17 cellular contexts compared by ENCODE assay signal in the genomic region with DNA sequence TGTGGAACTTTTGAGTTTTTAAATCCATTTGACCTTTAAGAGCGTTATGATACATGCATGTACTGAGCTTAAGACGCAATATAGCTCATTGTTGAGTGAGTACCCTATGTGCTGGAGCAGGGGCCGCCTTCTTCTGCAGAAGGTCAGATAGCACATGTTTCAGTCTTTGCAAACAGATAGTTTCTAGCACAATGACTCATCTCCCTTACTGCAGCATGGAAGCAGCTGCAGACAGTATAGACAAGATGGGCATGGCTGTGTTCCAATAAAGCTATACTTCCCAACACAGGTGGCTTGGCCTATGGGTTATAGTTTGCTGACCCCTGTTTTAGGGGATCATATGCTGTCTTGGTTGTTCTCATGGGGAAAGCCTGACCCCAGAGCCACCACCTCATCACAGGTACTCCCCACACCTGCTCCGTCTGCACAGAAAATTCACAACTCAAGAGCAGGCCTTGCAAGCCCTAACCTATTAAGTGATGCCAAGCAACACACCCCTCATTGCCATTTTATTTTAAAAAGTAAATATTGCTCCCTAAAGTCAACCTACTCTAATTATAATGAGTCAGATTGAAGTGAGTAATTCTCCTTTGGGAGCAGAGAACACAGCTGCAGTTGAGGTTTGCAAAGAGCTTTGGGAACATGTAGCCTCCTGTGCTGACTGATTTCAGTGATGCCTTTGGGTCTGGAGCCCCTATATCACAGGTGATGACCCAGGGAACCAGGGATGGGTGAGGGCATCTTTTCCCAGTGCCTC.
"Had no signal": no experiment of that assay in that cellular context is flagged by ENCODE, and none has a peak within 500 bp of the region (broad histone marks: within the 10 kb centered on the region; RNA-seq: fewer than 3 reads in every experiment).

No MANE protein-coding gene starts in this region.

- ATAC-seq: activated CD8-positive, alpha-beta memory T cell treated with anti-CD3 and anti-CD28 coated beads, Interleukin-2, amount 10 ng/mL, durations not matched to agents 7 days and 5 days; activated T-cell treated with anti-CD3 and anti-CD28 coated beads, Interleukin-2, amount 50 U/mL, for 4 hours; foreskin keratinocyte; left lung; mucosa of descending colon; naive thymus-derived CD8-positive, alpha-beta T cell; stimulated activated naive CD8-positive, alpha-beta T cell treated with anti-CD3 and anti-CD28 coated beads, Interleukin-15, amount 100 ng/mL, for 72 hours had no signal

- DNase-seq: activated CD4-positive, alpha-beta T cell treated with anti-CD3 and anti-CD28 coated beads for 1 hour; activated CD4-positive, alpha-beta T cell treated with anti-CD3 and anti-CD28 coated beads, Interleukin-2, amount 50 U/mL, for 48 hours; activated CD8-positive, alpha-beta memory T cell treated with anti-CD3 and anti-CD28 coated beads, Interleukin-2, amount 10 ng/mL, durations not matched to agents 7 days and 5 days; activated naive CD8-positive, alpha-beta T cell treated with anti-CD3 and anti-CD28 coated beads, Interleukin-2, amount 10 ng/mL, durations not matched to agents 7 days and 5 days; activated T-cell treated with anti-CD3 and anti-CD28 coated beads, Interleukin-2, amount 50 U/mL, for 4 hours; foreskin keratinocyte; left lung; mucosa of descending colon; naive thymus-derived CD8-positive, alpha-beta T cell; stimulated activated CD4-positive, alpha-beta T cell treated with anti-CD3 and anti-CD28 coated beads, Interleukin-4, amount 100 ng/mL, for 4 hours; stimulated activated naive CD8-positive, alpha-beta T cell treated with anti-CD3 and anti-CD28 coated beads, Interleukin-15, amount 100 ng/mL, for 72 hours; testis had no signal

- H3K4me1 Mint-ChIP-seq: activated CD8-positive, alpha-beta memory T cell treated with anti-CD3 and anti-CD28 coated beads, Interleukin-2, amount 10 ng/mL, durations not matched to agents 7 days and 5 days; activated naive CD8-positive, alpha-beta T cell treated with anti-CD3 and anti-CD28 coated beads, Interleukin-2, amount 10 ng/mL, durations not matched to agents 7 days and 5 days; naive thymus-derived CD8-positive, alpha-beta T cell; stimulated activated naive CD8-positive, alpha-beta T cell treated with anti-CD3 and anti-CD28 coated beads, Interleukin-15, amount 100 ng/mL, for 72 hours had no signal

- H3K36me3 Mint-ChIP-seq: activated CD8-positive, alpha-beta memory T cell treated with anti-CD3 and anti-CD28 coated beads, Interleukin-2, amount 10 ng/mL, durations not matched to agents 7 days and 5 days; activated naive CD8-positive, alpha-beta T cell treated with anti-CD3 and anti-CD28 coated beads, Interleukin-2, amount 10 ng/mL, durations not matched to agents 7 days and 5 days; naive thymus-derived CD8-positive, alpha-beta T cell had no signal

- H3K4me3 Mint-ChIP-seq: activated CD8-positive, alpha-beta memory T cell treated with anti-CD3 and anti-CD28 coated beads, Interleukin-2, amount 10 ng/mL, durations not matched to agents 7 days and 5 days; activated naive CD8-positive, alpha-beta T cell treated with anti-CD3 and anti-CD28 coated beads, Interleukin-2, amount 10 ng/mL, durations not matched to agents 7 days and 5 days; activated T-cell treated with anti-CD3 and anti-CD28 coated beads, Interleukin-2, amount 50 U/mL, for 4 hours; naive thymus-derived CD8-positive, alpha-beta T cell; stimulated activated naive CD8-positive, alpha-beta T cell treated with anti-CD3 and anti-CD28 coated beads, Interleukin-15, amount 100 ng/mL, for 72 hours had no signal

- H3K27ac Mint-ChIP-seq: activated CD8-positive, alpha-beta memory T cell treated with anti-CD3 and anti-CD28 coated beads, Interleukin-2, amount 10 ng/mL, durations not matched to agents 7 days and 5 days; activated naive CD8-positive, alpha-beta T cell treated with anti-CD3 and anti-CD28 coated beads, Interleukin-2, amount 10 ng/mL, durations not matched to agents 7 days and 5 days; stimulated activated naive CD8-positive, alpha-beta T cell treated with anti-CD3 and anti-CD28 coated beads, Interleukin-15, amount 100 ng/mL, for 72 hours had no signal

- H3K27ac ChIP-seq: breast epithelium, esophagus muscularis mucosa, foreskin keratinocyte, left lung, neutrophil, skin epidermis, testis, vagina had no signal

- H3K27me3 Mint-ChIP-seq: activated CD8-positive, alpha-beta memory T cell treated with anti-CD3 and anti-CD28 coated beads, Interleukin-2, amount 10 ng/mL, durations not matched to agents 7 days and 5 days; activated naive CD8-positive, alpha-beta T cell treated with anti-CD3 and anti-CD28 coated beads, Interleukin-2, amount 10 ng/mL, durations not matched to agents 7 days and 5 days; stimulated activated naive CD8-positive, alpha-beta T cell treated with anti-CD3 and anti-CD28 coated beads, Interleukin-15, amount 100 ng/mL, for 72 hours had no signal
